In genomic region chr1:40032240-40032891, GRCh38 we compare ENCODE assay signal across 8 cellular contexts. TPM values are rescaled to one million over a fixed set of nuclear protein-coding genes. Genes with fewer than 3 reads are reported as not detected.
DNase-seq lines count a peak whose midpoint lies in the region; ATAC-seq, FAIRE-seq and TF ChIP-seq lines count a peak whose summit lies in the region.

No MANE protein-coding gene starts in this region.

- no peak overlapping the region for H3K9ac ChIP-seq in H1 (replicated peaks in 1 of 4; ENCODE audit: extremely low read depth in 1 of 4, low read depth in 3 of 4, low read length in 3 of 4)

- H3K18ac ChIP-seq in H1 (ENCODE audit: extremely low read depth, low read length): no peak overlapping the region

- H2AK5ac ChIP-seq in H1 (ENCODE audit: low read depth, low read length): no peak overlapping the region

- no peaks in the 10 kb centered on the region for H4K20me1 ChIP-seq in H1 (replicated peaks in 1 of 2; ENCODE audit: control insufficient read depth in 1 of 2, insufficient read depth in 2 of 2, low read length in 2 of 2)

- H3K4me3 ChIP-seq in H1 (ENCODE audit: extremely low read depth in 1 of 4, insufficient read depth in 2 of 4, low read depth in 3 of 4, low read length in 4 of 4) (no peak overlapping the region), upper lobe of left lung (no peak overlapping the region)

- H4K91ac ChIP-seq in H1 (replicated peaks; ENCODE audit: insufficient read length, low read length): no peak overlapping the region

- no peak overlapping the region for H2BK120ac ChIP-seq in H1 (replicated peaks; ENCODE audit: low read depth, low read length)

- H3K4me2 ChIP-seq in H1 (ENCODE audit: insufficient read depth in 1 of 2, low read depth in 2 of 2, low read length in 2 of 2): no peak overlapping the region

- H3K36me3 ChIP-seq in H1 (ENCODE audit: control insufficient read depth in 2 of 4, insufficient read depth in 4 of 4, low read length in 3 of 4) (no peaks in the 10 kb centered on the region), upper lobe of left lung (no peaks in the 10 kb centered on the region)

- TF ChIP-seq RAD21 in H1 (IDR thresholded peaks at IDR 0.05 in 1 of 2, conservative IDR thresholded peaks at IDR 0.05 in 1 of 2; ENCODE audit: low read depth in 2 of 2, low read length in 2 of 2): peak; percentile 71 to 76

- H2AFZ ChIP-seq in H1 (ENCODE audit: low read length): no peak overlapping the region

- H3K79me1 ChIP-seq in H1 (ENCODE audit: low read depth, low read length): no peaks in the 10 kb centered on the region

- TF ChIP-seq POLR2A in H1 (IDR thresholded peaks at IDR 0.05; ENCODE audit: control extremely low read depth in 1 of 2, low read depth in 2 of 2, low read length in 2 of 2) (no peak), upper lobe of left lung (IDR thresholded peaks at IDR 0.05) (no peak)

- H2BK15ac ChIP-seq in H1 (ENCODE audit: low read length): no peak overlapping the region

- H3K9me3 ChIP-seq in H1 (ENCODE audit: insufficient read depth in 2 of 2, low read depth in 1 of 2, low read length in 1 of 2): no peaks in the 10 kb centered on the region
- no peaks in the 10 kb centered on the region for H3K9me3 ChIP-seq in upper lobe of left lung

- ATAC-seq in upper lobe of left lung (ENCODE audit: low FRiP score in 2 of 2) (peak in 1 of 2 donors; percentile 71), HG03280 (IDR thresholded peaks at IDR 0.05; ENCODE audit: unreplicated experiment) (no peak)

- no peak overlapping the region for H4K5ac ChIP-seq in H1 (ENCODE audit: insufficient read length, low read depth, low read length)

- H3K4ac ChIP-seq in H1 (replicated peaks; ENCODE audit: insufficient read length, low read depth, low read length): no peak overlapping the region

- H4K8ac ChIP-seq in H1 (ENCODE audit: extremely low read depth, insufficient read depth, low read length): no peak overlapping the region

- FAIRE-seq in GM18507 (lab: Jason Lieb, UNC) (peak; percentile 89), H1 (lab: Jason Lieb, UNC) (peak; percentile 65)

- POLR2A ChIA-PET in H1 (lab: Charles Lee; ENCODE audit: partially characterized antibody): interaction anchor here (0.6 to 1.1 kb wide), 4 partner anchors 76 to 243 kb away, joined by 3 read pairs; partner anchors contain the start of gene TRIT1

- H3K4me1 ChIP-seq in H1 (replicated peaks in 1 of 4; ENCODE audit: control insufficient read depth in 3 of 4, insufficient read depth in 4 of 4, low read length in 3 of 4): no peaks in the 10 kb centered on the region
- peaks cover 8 to 18% (median 12%) of the 10 kb centered on the region in 4 donors for H3K4me1 ChIP-seq in upper lobe of left lung

- H3K23me2 ChIP-seq in H1 (ENCODE audit: low read depth, low read length): peaks cover 2% of the 10 kb centered on the region; the same call in 1 of the 2 replicates

- no peak overlapping the region for H2BK20ac ChIP-seq in H1 (ENCODE audit: low read length)

- no peak overlapping the region for H2BK12ac ChIP-seq in H1 (ENCODE audit: low read depth, low read length)

- H3K27ac ChIP-seq in H1 (ENCODE audit: low read depth, low read length) (no peak overlapping the region), upper lobe of left lung (no peak overlapping the region)

- H3K56ac ChIP-seq in H1 (replicated peaks; ENCODE audit: insufficient read length, low read depth, low read length): no peak overlapping the region

- no peak overlapping the region for H3K23ac ChIP-seq in H1 (ENCODE audit: insufficient read length)

- no peak overlapping the region for H3K14ac ChIP-seq in H1 (ENCODE audit: insufficient read length)

- CTCF ChIA-PET in H1 (lab: Charles Lee; ENCODE audit: partially characterized antibody): interaction anchor here (0.6 to 9.1 kb wide), 45 partner anchors 8 to 1030 kb away, joined by 3 to 134 read pairs (median 4); partner anchors contain the start of gene MYCL

- DNase-seq in AG09319 (ENCODE audit: extremely low read depth, low read depth): peak; percentile 30
- no peak for DNase-seq in GM18507 (ENCODE audit: extremely low spot score, insufficient read length, low read depth)
- DNase-seq in NCI-H2227 treated with DMSO at 0.1 percent for 48 hours (lab: John Stamatoyannopoulos, UW): peak; percentile 24
- peak; percentile 22 for DNase-seq in activated CD4-positive, alpha-beta T cell treated with anti-CD3 and anti-CD28 coated beads for 1 hour
- DNase-seq in H1 (ENCODE audit: low read depth in 1 of 2, low spot score in 2 of 2): no peak
- peak; percentile 76 for DNase-seq in myocyte (ENCODE audit: low read depth)
- peak in 1 of 2 donors; percentile 59 for DNase-seq in upper lobe of left lung

- TF ChIP-seq EP300 in H1 (IDR thresholded peaks at IDR 0.05; ENCODE audit: borderline replicate concordance in 1 of 2, low read depth in 2 of 2, low read length in 2 of 2) (no peak), upper lobe of left lung (IDR thresholded peaks at IDR 0.05) (no peak)

- H3K79me2 ChIP-seq in H1 (ENCODE audit: control insufficient read depth in 1 of 2, insufficient read depth in 2 of 2, low read length in 2 of 2): no peaks in the 10 kb centered on the region

- H2BK5ac ChIP-seq in H1 (ENCODE audit: low read depth, low read length): no peak overlapping the region

- TF ChIP-seq CTCF in AG09319 (IDR thresholded peaks at IDR 0.05; ENCODE audit: low read depth, low read length) (peak; percentile 70), H1 (IDR thresholded peaks at IDR 0.05; ENCODE audit: control extremely low read depth in 1 of 3, insufficient read depth in 1 of 3, low read depth in 1 of 3, low read length in 3 of 3) (peak in 2 of 3 experiments; percentile 67 to 73; a peak in 3 of 4 replicates), upper lobe of left lung (IDR thresholded peaks at IDR 0.05) (peak; percentile 35 to 70 (median 56))

- 50% methylated on average over 4 of the region's 4 CpGs; no CpG with 5 or more reads in 1 of the 2 experiments for WGBS in H1 (ENCODE audit: extremely low coverage in 1 of 2, insufficient coverage in 1 of 2, insufficient read length in 1 of 2, insufficient replicate concordance in 2 of 2, low coverage in 1 of 2, low lambda C conversion rate in 2 of 2, missing lambda C conversion rate in 1 of 2), 2 experiments
- 32 to 47% methylated on average over 4 of the region's 4 CpGs for WGBS in upper lobe of left lung, 2 donors

- H3K27me3 ChIP-seq in H1 (replicated peaks in 1 of 4; ENCODE audit: control insufficient read depth in 3 of 4, extremely low read depth in 1 of 4, insufficient read depth in 3 of 4, low read length in 3 of 4) (no peaks in the 10 kb centered on the region), upper lobe of left lung (no peaks in the 10 kb centered on the region)

TF ChIP-seq in H1, 55 proteins besides CTCF, POLR2A, EP300 and RAD21:
- TF ChIP-seq JUND (IDR thresholded peaks at IDR 0.05; ENCODE audit: low read length): peak; percentile 31; the same call in 1 of the 2 replicates
- no peak for TF ChIP-seq CBX5 (IDR thresholded peaks at IDR 0.05; ENCODE audit: low read depth, low read length)
TF ChIP-seq in H1: peak in this region for 1.

RNA-seq across cellular contexts. Expression of gene CAP1, which starts 8.2 kb away (rescaled TPM):
- total RNA-seq in H1 (2021; fragmentation: NEBNext Ultra II Directional; extraction: Animal tissue kit (Norgen Biotek cat#: 25700)): 274 and 295 TPM in 2 replicates
- polyA plus RNA-seq in H1 (2011; rRNA removed): 94.5 and 140 TPM in 2 replicates
- 156 TPM for polyA plus RNA-seq in H1 (2011; cell fraction: cytosol; rRNA removed)
- polyA plus RNA-seq in H1 (2011; cell fraction: nucleus; rRNA removed): 89.4 TPM
- 209 to 252 TPM (median 215 TPM) in 4 replicates for polyA plus RNA-seq in H1 (2012, experiment 1 of 2)
- 43.4 TPM for polyA plus RNA-seq in H1 (2012, experiment 2 of 2)
- polyA plus RNA-seq in H1 (2013, experiment 1 of 2): 215 TPM
- 209 TPM for polyA plus RNA-seq in H1 (2013, experiment 2 of 2)
- 180 and 198 TPM in 2 replicates for polyA minus RNA-seq in H1 (2011; rRNA and poly(A)+ RNA removed)
- 93.9 TPM for polyA minus RNA-seq in H1 (2011; cell fraction: cytosol; rRNA and poly(A)+ RNA removed)
- 77.0 TPM for polyA minus RNA-seq in H1 (2011; cell fraction: nucleus; rRNA and poly(A)+ RNA removed)
- total RNA-seq in myocyte (121 and 122 TPM in 2 replicates), upper lobe of left lung (100 to 1,000 TPM; 113 to 502 (median 245) TPM)
- polyA plus RNA-seq in myocyte (2012): 321 TPM

Comparison
In these comparisons a context has a peak if more than half of its experiments do, and no peak if none do; other contexts are left out.
1. DNase-seq: peak in AG09319 (single experiment), NCI-H2227 treated with DMSO at 0.1 percent for 48 hours (single experiment), activated CD4-positive, alpha-beta T cell treated with anti-CD3 and anti-CD28 coated beads for 1 hour (single experiment) and myocyte (single experiment); none in GM18507 (single experiment) and H1 (0 of 2).
2. Peak in every context shown above with its lines, with median percentiles within 50 percentile points of each other: CTCF ChIP-seq.